ENCODE assay signal across 34 cellular contexts in genomic region chr3:46271910-46272309, GRCh38. TPM values are rescaled to one million over a fixed set of nuclear protein-coding genes. Genes with fewer than 3 reads are reported as not detected.
"Had no signal": no experiment of that assay in that cellular context is flagged by ENCODE, and none has a peak within 500 bp of the region (broad histone marks: within the 10 kb centered on the region; RNA-seq: fewer than 3 reads in every experiment).

No MANE protein-coding gene starts in this region.

- H3K27me3 ChIP-seq: hepatocyte, pancreas, vagina had no signal

- H3K9me3 ChIP-seq: esophagus squamous epithelium, gastroesophageal sphincter, pancreas, prostate gland, vagina had no signal

- H3K36me3 Mint-ChIP-seq: stimulated activated effector memory CD8-positive, alpha-beta T cell treated with anti-CD3 and anti-CD28 coated beads, Interleukin-12 subunit alpha, Interleukin-12 subunit beta, amount 100 ng/mL, for 72 hours; type B pancreatic cell had no signal

- H3K9me3 Mint-ChIP-seq: activated CD4-positive, alpha-beta memory T cell treated with anti-CD3 and anti-CD28 coated beads, Interleukin-2, amount 10 ng/mL, durations not matched to agents 7 days and 5 days; activated naive CD4-positive, alpha-beta T cell treated with anti-CD3 and anti-CD28 coated beads, Interleukin-2, amount 50 U/mL, for 72 hours; activated T-cell treated with anti-CD3 and anti-CD28 coated beads, Interleukin-2, amount 50 U/mL, for 24 hours; memory B cell; stimulated activated effector memory CD8-positive, alpha-beta T cell treated with anti-CD3 and anti-CD28 coated beads, Interleukin-12 subunit alpha, Interleukin-12 subunit beta, amount 100 ng/mL, for 72 hours; type B pancreatic cell had no signal

- H3K4me3 Mint-ChIP-seq: activated CD4-positive, alpha-beta memory T cell treated with anti-CD3 and anti-CD28 coated beads, Interleukin-2, amount 10 ng/mL, durations not matched to agents 7 days and 5 days; activated CD4-positive, alpha-beta T cell treated with anti-CD3 and anti-CD28 coated beads, Interleukin-2, amount 10 ng/mL, durations not matched to agents 24 days and 14 days; activated T-cell treated with anti-CD3 and anti-CD28 coated beads, Interleukin-2, amount 50 U/mL, for 24 hours; memory B cell; naive thymus-derived CD4-positive, alpha-beta T cell; neural crest cell; stimulated activated effector memory CD8-positive, alpha-beta T cell treated with anti-CD3 and anti-CD28 coated beads, Interleukin-12 subunit alpha, Interleukin-12 subunit beta, amount 100 ng/mL, for 72 hours; stimulated activated naive CD8-positive, alpha-beta T cell treated with anti-CD3 and anti-CD28 coated beads, Interleukin-15, amount 100 ng/mL, for 72 hours; T-helper 17 cell; type B pancreatic cell had no signal

- ATAC-seq: activated naive CD4-positive, alpha-beta T cell treated with anti-CD3 and anti-CD28 coated beads, Interleukin-2, amount 50 U/mL, for 72 hours; gastroesophageal sphincter; naive thymus-derived CD4-positive, alpha-beta T cell; pancreas; sciatic nerve; stimulated activated effector memory CD8-positive, alpha-beta T cell treated with anti-CD3 and anti-CD28 coated beads, Interleukin-12 subunit alpha, Interleukin-12 subunit beta, amount 100 ng/mL, for 72 hours; stimulated activated naive CD8-positive, alpha-beta T cell treated with anti-CD3 and anti-CD28 coated beads, Interleukin-15, amount 100 ng/mL, for 72 hours; T-helper 17 cell had no signal

- H3K27me3 Mint-ChIP-seq: T-helper 17 cell had no signal

- H3K4me3 ChIP-seq: esophagus squamous epithelium, gastroesophageal sphincter, hepatocyte, pancreas, prostate gland, skin epidermis, vagina had no signal

- FAIRE-seq: colon, endothelial cell of umbilical vein, kidney, pancreas had no signal

- H3K36me3 ChIP-seq: esophagus squamous epithelium, gastroesophageal sphincter, pancreas, prostate gland, vagina had no signal

- H3K27ac ChIP-seq: esophagus squamous epithelium, gastroesophageal sphincter, hepatocyte, pancreas, prostate gland, vagina had no signal

- H3K4me1 ChIP-seq: esophagus squamous epithelium, gastroesophageal sphincter, pancreas, prostate gland, vagina had no signal

- H3K4me1 Mint-ChIP-seq: neural crest cell had no signal

- DNase-seq: activated CD4-positive, alpha-beta memory T cell treated with anti-CD3 and anti-CD28 coated beads, Interleukin-2, amount 10 ng/mL, durations not matched to agents 7 days and 5 days; activated CD4-positive, alpha-beta T cell treated with anti-CD3 and anti-CD28 coated beads, Interleukin-2, amount 10 ng/mL, durations not matched to agents 24 days and 14 days; activated CD4-positive, CD25-positive, alpha-beta regulatory T cell treated with anti-CD3 and anti-CD28 coated beads, Interleukin-2, amount 50 U/mL, for 72 hours; activated CD8-positive, alpha-beta memory T cell treated with anti-CD3 and anti-CD28 coated beads, Interleukin-2, amount 50 U/mL, for 48 hours; activated gamma-delta T cell treated with Interleukin-2 at 50 U/mL for 16 hours; activated T-cell treated with anti-CD3 and anti-CD28 coated beads, Interleukin-2, amount 50 U/mL, for 24 hours; dermis blood vessel endothelial cell; effector CD8-positive, alpha-beta T cell; esophagus squamous epithelium; kidney; midbrain; naive thymus-derived CD4-positive, alpha-beta T cell; nucleus accumbens; pancreas; retina; stimulated activated CD4-positive, alpha-beta T cell treated with anti-CD3 and anti-CD28 coated beads, Interleukin-12 subunit alpha, Interleukin-12 subunit beta, amount 100 ng/mL, for 4 hours; stimulated activated CD4-positive, alpha-beta T cell treated with anti-CD3 and anti-CD28 coated beads, Interleukin-4, amount 100 ng/mL, for 24 hours; stimulated activated naive CD8-positive, alpha-beta T cell treated with anti-CD3 and anti-CD28 coated beads, Interleukin-15, amount 100 ng/mL, for 72 hours; substantia nigra; T-helper 17 cell; T1000 had no signal

- H3K27ac Mint-ChIP-seq: activated CD4-positive, alpha-beta memory T cell treated with anti-CD3 and anti-CD28 coated beads, Interleukin-2, amount 10 ng/mL, durations not matched to agents 7 days and 5 days; activated CD4-positive, alpha-beta T cell treated with anti-CD3 and anti-CD28 coated beads, Interleukin-2, amount 10 ng/mL, durations not matched to agents 24 days and 14 days; activated naive CD4-positive, alpha-beta T cell treated with anti-CD3 and anti-CD28 coated beads, Interleukin-2, amount 50 U/mL, for 72 hours; activated T-cell treated with anti-CD3 and anti-CD28 coated beads, Interleukin-2, amount 50 U/mL, for 24 hours; memory B cell; naive thymus-derived CD4-positive, alpha-beta T cell; stimulated activated naive CD8-positive, alpha-beta T cell treated with anti-CD3 and anti-CD28 coated beads, Interleukin-15, amount 100 ng/mL, for 72 hours; T-helper 17 cell; type B pancreatic cell had no signal

RNA-seq across cellular contexts. Expression of gene CCR3, which starts 29.6 kb away (rescaled TPM):
- total RNA-seq: activated CD4-positive, alpha-beta T cell treated with anti-CD3 and anti-CD28 coated beads, Interleukin-2, amount 10 ng/mL, durations not matched to agents 24 days and 14 days; activated naive CD4-positive, alpha-beta T cell treated with anti-CD3 and anti-CD28 coated beads, Interleukin-2, amount 50 U/mL, for 72 hours; dermis blood vessel endothelial cell; endothelial cell of umbilical vein; esophagus squamous epithelium; gastroesophageal sphincter; hepatocyte; kidney; neural crest cell; prostate gland; sciatic nerve; vagina had no signal
